In the genomic region with DNA sequence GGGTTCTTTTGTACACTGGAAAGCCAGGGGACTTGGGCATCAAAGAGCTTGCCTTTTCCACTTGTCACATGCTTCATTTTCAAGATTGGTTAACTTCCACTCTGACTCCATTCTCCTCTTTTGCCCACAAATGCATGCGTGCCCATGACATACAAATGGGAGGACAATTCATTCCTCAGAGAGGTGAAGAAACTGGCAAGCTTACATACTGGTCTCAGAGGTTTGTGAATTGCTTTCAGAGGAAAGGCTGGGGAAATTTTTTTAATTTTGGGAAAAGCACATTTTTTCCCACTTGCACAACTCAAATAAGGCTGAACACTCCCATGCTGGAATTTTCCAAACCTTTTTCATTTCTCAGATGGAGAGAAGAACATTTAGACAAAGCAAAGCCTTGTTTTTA, we compare ENCODE assay signal across 23 cellular contexts. TPM values are rescaled to one million over a fixed set of nuclear protein-coding genes. Genes with fewer than 3 reads are reported as not detected.
DNase-seq lines count a peak whose midpoint lies in the region; ATAC-seq and TF ChIP-seq lines count a peak whose summit lies in the region.
"Had no signal": no experiment of that assay in that cellular context is flagged by ENCODE, and none has a peak within 500 bp of the region (broad histone marks: within the 10 kb centered on the region; RNA-seq: fewer than 3 reads in every experiment).

No MANE protein-coding gene starts in this region.

- H3K27ac ChIP-seq in osteoblast (ENCODE audit: low read depth, low read length): no peak overlapping the region
- peak overlapping the region; percentile 79 to 92 for H3K27ac ChIP-seq in thoracic aorta

- H2AFZ ChIP-seq in osteoblast (ENCODE audit: low read length): peak overlapping the region; percentile 26

- peaks cover 8% of the 10 kb centered on the region for H3K9me3 ChIP-seq in adipocyte (ENCODE audit: control insufficient read depth, low read length)
- no peaks in the 10 kb centered on the region for H3K9me3 ChIP-seq in osteoblast (ENCODE audit: low read depth, low read length)
- no peaks in the 10 kb centered on the region for H3K9me3 ChIP-seq in thoracic aorta
- H3K9me3 ChIP-seq: BE2C had no signal

- intact Hi-C loops in posterior cingulate gyrus (cut with DNase I): no loop called here

- no peaks in the 10 kb centered on the region for H4K20me1 ChIP-seq in osteoblast (ENCODE audit: insufficient read depth, low read length)

- H3K27me3 ChIP-seq in adipocyte (replicated peaks; ENCODE audit: control insufficient read depth, insufficient read depth, low read length): no peaks in the 10 kb centered on the region
- H3K27me3 ChIP-seq in osteoblast (ENCODE audit: insufficient read depth, low read length): no peaks in the 10 kb centered on the region
- no peaks in the 10 kb centered on the region for H3K27me3 ChIP-seq in thoracic aorta (replicated peaks; ENCODE audit: insufficient read depth)

- H3K4me3 ChIP-seq in adipocyte (ENCODE audit: low read length) (peak overlapping the region; percentile 20), osteoblast (ENCODE audit: insufficient read depth, low read length) (no peak overlapping the region), thoracic aorta (no peak overlapping the region)
- H3K4me3 ChIP-seq: K562 had no signal

- no peak overlapping the region for H3K4me2 ChIP-seq in osteoblast (ENCODE audit: insufficient read depth, low read length)

- DNase-seq in AG20443 (ENCODE audit: low spot score): peak; percentile 32
- DNase-seq in adipocyte (ENCODE audit: low read depth): no peak
- DNase-seq in osteoblast (ENCODE audit: insufficient read length, low spot score, missing footprints): no peak
- DNase-seq in thoracic aorta (ENCODE audit: low spot score): no peak
- DNase-seq in posterior cingulate gyrus: no peak
- DNase-seq in NCI-H69 (lab: John Stamatoyannopoulos, UW): no peak
- DNase-seq: BE2C; CD8-positive, alpha-beta memory T cell; DMS 273 treated with DMSO at 0.1 percent for 48 hours; DMS79; GF-D8; HCEC 1CT; Kasumi-1; MV-4-11; NCI-H1105; NCI-H1436 treated with DMSO at 0.1 percent for 48 hours; NCI-H1930; NCI-H446; NCI-H524 treated with DMSO at 0.1 percent for 48 hours; RPMI8226; SHP77 treated with DMSO at 0.1 percent for 48 hours had no signal

- TF ChIP-seq CTCF in osteoblast (IDR thresholded peaks at IDR 0.05; ENCODE audit: extremely low read depth, low read depth, low read length): no peak
- no peak for TF ChIP-seq CTCF in thoracic aorta (IDR thresholded peaks at IDR 0.05)

- no peaks in the 10 kb centered on the region for H3K79me2 ChIP-seq in osteoblast (ENCODE audit: insufficient read depth, low read length)

- ATAC-seq in thoracic aorta (ENCODE audit: insufficient number of reproducible peaks, low FRiP score, low read depth) (no peak), GM21515 (IDR thresholded peaks at IDR 0.05; ENCODE audit: unreplicated experiment) (no peak)
- ATAC-seq: K562 had no signal

- peak overlapping the region; percentile 55 for H3K9ac ChIP-seq in adipocyte (ENCODE audit: low read length)

- H3K4me1 ChIP-seq in adipocyte (ENCODE audit: control insufficient read depth, insufficient read depth, low read length) (peaks cover 38% of the 10 kb centered on the region), osteoblast (ENCODE audit: insufficient read depth, low read length) (peaks cover 21% of the 10 kb centered on the region), thoracic aorta (ENCODE audit: control insufficient read depth in 1 of 2, low read depth in 2 of 2) (peaks cover 28 to 57% of the 10 kb centered on the region in 2 donors)
- H3K4me1 ChIP-seq: BE2C had no signal

- no peaks in the 10 kb centered on the region for H3K36me3 ChIP-seq in adipocyte (ENCODE audit: control insufficient read depth, insufficient read depth, low read length, severe bottlenecking)
- no peaks in the 10 kb centered on the region for H3K36me3 ChIP-seq in osteoblast (ENCODE audit: insufficient read depth, low read length)
- H3K36me3 ChIP-seq in thoracic aorta: no peaks in the 10 kb centered on the region
- H3K36me3 ChIP-seq: BE2C had no signal

RNA-seq across cellular contexts. Expression of gene AMOTL2, which starts 20.9 kb away (rescaled TPM):
- total RNA-seq in osteoblast: 205 and 300 TPM in 2 replicates
- 100 to 1,000 TPM in 1 of 2 donors, 10 to 100 TPM in 1; 62.4 to 161 TPM for total RNA-seq in thoracic aorta
- total RNA-seq: CD8-positive, alpha-beta memory T cell had no signal
